8 cellular contexts compared by ENCODE assay signal in genomic region chr3:46565607-46566039, GRCh38. TPM values are rescaled to one million over a fixed set of nuclear protein-coding genes. Genes with fewer than 3 reads are reported as not detected.
DNase-seq lines count a peak whose midpoint lies in the region; ATAC-seq lines count a peak whose summit lies in the region.

No MANE protein-coding gene starts in this region.

- no peak for DNase-seq in activated naive CD4-positive, alpha-beta T cell treated with anti-CD3 and anti-CD28 coated beads for 36 hours
- no peak for DNase-seq in activated naive CD4-positive, alpha-beta T cell treated with Interleukin-2 at 50 U/mL for 16 hours
- DNase-seq in effector memory CD8-positive, alpha-beta T cell, result no peak
- DNase-seq in glomerular visceral epithelial cell (ENCODE audit: extremely low spot score) (no peak), MG63 (no peak)

- CTCF ChIA-PET in activated naive CD4-positive, alpha-beta T cell treated with anti-CD3 and anti-CD28 coated beads for 36 hours (lab: Charles Lee), result interaction anchor here (0.8 to 2.1 kb wide), 3 partner anchors 64 to 77 kb away, joined by 3 to 9 read pairs (median 3); no protein-coding TSS in a partner anchor

- no peak overlapping the region for H3K27ac ChIP-seq in urinary bladder (ENCODE audit: low read depth)

- H3K27me3 Mint-ChIP-seq in activated naive CD4-positive, alpha-beta T cell treated with anti-CD3 and anti-CD28 coated beads for 36 hours (ENCODE audit: low read depth), result peaks cover 17% of the 10 kb centered on the region
- peaks cover 9 to 55% of the 10 kb centered on the region in 2 donors for H3K27me3 Mint-ChIP-seq in effector memory CD8-positive, alpha-beta T cell

- peaks cover 7% of the 10 kb centered on the region for H3K4me1 Mint-ChIP-seq in activated naive CD4-positive, alpha-beta T cell treated with anti-CD3 and anti-CD28 coated beads for 36 hours (ENCODE audit: low read depth)
- peaks cover 0 to 6% of the 10 kb centered on the region in 2 donors for H3K4me1 Mint-ChIP-seq in effector memory CD8-positive, alpha-beta T cell (ENCODE audit: low read depth in 2 of 2)

- H3K4me1 ChIP-seq in mononuclear cell (ENCODE audit: insufficient read depth, low read length) (peaks cover 11% of the 10 kb centered on the region), urinary bladder (ENCODE audit: insufficient read depth) (no peaks in the 10 kb centered on the region)

- H3K9me3 ChIP-seq in mononuclear cell (ENCODE audit: low read depth, low read length) (no peaks in the 10 kb centered on the region), MG63 (no peaks in the 10 kb centered on the region)

- H3K4me3 ChIP-seq in mononuclear cell (ENCODE audit: low read length), result peak overlapping the region; percentile 13
- peak overlapping the region; percentile 36 for H3K4me3 ChIP-seq in urinary bladder (ENCODE audit: low read depth, low read length)
- no peak overlapping the region; the same call in 1 of the 2 replicates for H3K4me3 ChIP-seq in MG63

- 3% methylated on average over 21 of the region's 21 CpGs for WGBS in urinary bladder

- no peaks in the 10 kb centered on the region for H3K9me3 Mint-ChIP-seq in activated naive CD4-positive, alpha-beta T cell treated with anti-CD3 and anti-CD28 coated beads for 36 hours
- H3K9me3 Mint-ChIP-seq in effector memory CD8-positive, alpha-beta T cell, result no peaks in the 10 kb centered on the region

- H3K36me3 Mint-ChIP-seq in activated naive CD4-positive, alpha-beta T cell treated with anti-CD3 and anti-CD28 coated beads for 36 hours (ENCODE audit: low read depth), result no peaks in the 10 kb centered on the region
- peaks cover 3% of the 10 kb centered on the region for H3K36me3 Mint-ChIP-seq in effector memory CD8-positive, alpha-beta T cell (ENCODE audit: insufficient read depth)

- intact Hi-C loops in activated naive CD4-positive, alpha-beta T cell treated with anti-CD3 and anti-CD28 coated beads for 36 hours (cut with micrococcal nuclease), result no loop called here

- no peak for ATAC-seq in effector memory CD8-positive, alpha-beta T cell (replicated peaks)
- ATAC-seq in HG03378 (IDR thresholded peaks at IDR 0.05; ENCODE audit: unreplicated experiment), result no peak

- H3K4me3 Mint-ChIP-seq in activated naive CD4-positive, alpha-beta T cell treated with anti-CD3 and anti-CD28 coated beads for 36 hours, result peak overlapping the region; percentile 59
- peak overlapping the region; percentile 62 to 64 for H3K4me3 Mint-ChIP-seq in effector memory CD8-positive, alpha-beta T cell

- no peak overlapping the region for H3K27ac Mint-ChIP-seq in activated naive CD4-positive, alpha-beta T cell treated with anti-CD3 and anti-CD28 coated beads for 36 hours
- peak overlapping the region in 1 of 2 donors; percentile 49 for H3K27ac Mint-ChIP-seq in effector memory CD8-positive, alpha-beta T cell

- H3K27me3 ChIP-seq in mononuclear cell (ENCODE audit: insufficient read depth, low read length), result peaks cover 40% of the 10 kb centered on the region
- H3K27me3 ChIP-seq in MG63, result no peaks in the 10 kb centered on the region

- H3K36me3 ChIP-seq in urinary bladder (ENCODE audit: insufficient read depth) (no peaks in the 10 kb centered on the region), MG63 (no peaks in the 10 kb centered on the region)

RNA-seq across cellular contexts. Expression of gene LRRC2, which starts 0.5 kb away (rescaled TPM):
- not detected for total RNA-seq in activated naive CD4-positive, alpha-beta T cell treated with anti-CD3 and anti-CD28 coated beads for 36 hours
- total RNA-seq in mononuclear cell, result 0.10 TPM
- 4.3 TPM for total RNA-seq in urinary bladder
- polyA plus RNA-seq in urinary bladder, result 4.2 TPM
- total RNA-seq in MG63 (2014; rRNA removed; shearing (Covaris generic); ENCODE audit: low replicate concordance), result 0.10 and 0.36 TPM in 2 replicates

RNA-seq across cellular contexts. Expression of gene FAM240A, which starts 46.7 kb away (rescaled TPM):
- total RNA-seq in activated naive CD4-positive, alpha-beta T cell treated with anti-CD3 and anti-CD28 coated beads for 36 hours, result not detected
- total RNA-seq in mononuclear cell (not detected), urinary bladder (not detected)
- not detected for polyA plus RNA-seq in urinary bladder
- total RNA-seq in MG63 (2014; rRNA removed; shearing (Covaris generic); ENCODE audit: low replicate concordance), result not detected in 2 replicates
